In the genomic region with DNA sequence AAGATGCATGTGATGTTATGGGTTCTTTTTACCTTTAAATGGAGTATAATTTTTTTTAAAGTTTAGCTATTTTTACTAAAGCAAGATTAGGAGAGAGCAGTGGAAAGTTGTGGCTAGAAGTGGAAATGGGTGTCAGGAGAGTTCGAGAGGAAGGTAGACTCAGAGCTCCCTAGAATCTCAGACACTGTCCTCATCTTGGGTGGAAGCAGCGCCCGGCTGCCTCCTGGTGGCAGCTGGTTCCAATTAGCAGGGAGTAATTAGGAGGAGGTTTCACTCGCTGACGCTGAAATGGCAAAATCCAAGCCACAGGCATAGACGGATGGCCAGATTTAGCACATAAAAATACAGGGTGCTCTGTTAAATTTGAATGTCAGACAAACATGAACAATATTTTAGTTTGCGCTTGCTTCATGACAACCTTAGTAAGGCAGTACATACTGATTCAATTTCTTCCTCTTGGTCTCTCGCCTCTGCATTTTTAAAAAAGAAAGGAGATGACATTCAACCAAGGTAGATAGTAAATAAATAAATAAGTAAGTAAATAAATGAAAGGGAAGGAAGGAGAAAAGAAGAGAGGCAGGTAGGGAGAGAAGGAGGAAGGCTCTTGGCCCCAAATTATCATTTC, we compare ENCODE assay signal across 9 cellular contexts. TPM values are rescaled to one million over a fixed set of nuclear protein-coding genes. Genes with fewer than 3 reads are reported as not detected.
DNase-seq lines count a peak whose midpoint lies in the region; ATAC-seq and TF ChIP-seq lines count a peak whose summit lies in the region.
"Had no signal": no experiment of that assay in that cellular context is flagged by ENCODE, and none has a peak within 500 bp of the region (broad histone marks: within the 10 kb centered on the region; RNA-seq: fewer than 3 reads in every experiment).

No MANE protein-coding gene starts in this region.

- no peaks in the 10 kb centered on the region for H3K36me3 Mint-ChIP-seq in CD4-positive, alpha-beta T cell (ENCODE audit: low read depth)
- H3K36me3 Mint-ChIP-seq in endothelial cell (ENCODE audit: low read depth, unreplicated experiment) (no peaks in the 10 kb centered on the region), mesothelial cell of epicardium (no peaks in the 10 kb centered on the region)
- H3K36me3 Mint-ChIP-seq: IgD-negative memory B cell had no signal

- H3K27me3 ChIP-seq in CD4-positive, alpha-beta T cell (ENCODE audit: control insufficient read depth, insufficient read depth, low read length), result peaks cover 22% of the 10 kb centered on the region

- no peak overlapping the region for H3K4me3 Mint-ChIP-seq in CD4-positive, alpha-beta T cell
- H3K4me3 Mint-ChIP-seq in endothelial cell (ENCODE audit: unreplicated experiment) (no peak overlapping the region), mesothelial cell of epicardium (peak overlapping the region; percentile 28)
- H3K4me3 Mint-ChIP-seq: IgD-negative memory B cell had no signal

- DNase-seq in CD4-positive, alpha-beta T cell, result peak in 6 of 10 experiments; percentile 3 to 39 (median 6)
- DNase-seq in NCI-H1092 (lab: John Stamatoyannopoulos, UW) (peak; percentile 16), endothelial cell (ENCODE audit: low spot score) (peak; percentile 72), mesothelial cell of epicardium (ENCODE audit: low spot score in 2 of 2, unreplicated experiment in 2 of 2) (peak in 1 of 2 experiments; percentile 64), superior temporal gyrus (ENCODE audit: extremely low spot score) (peak; percentile 82)

- CTCF ChIA-PET in CD4-positive, alpha-beta T cell (lab: Charles Lee), result no interaction called here

- ATAC-seq in CD4-positive, alpha-beta T cell (ENCODE audit: poor library complexity), result no peak
- peak; percentile 82 for ATAC-seq in GM19351 (IDR thresholded peaks at IDR 0.05; ENCODE audit: unreplicated experiment)
- ATAC-seq in HG03108 (IDR thresholded peaks at IDR 0.05; ENCODE audit: unreplicated experiment), result no peak

- POLR2A ChIA-PET in CD4-positive, alpha-beta T cell (lab: Charles Lee), result no interaction called here

- peak; percentile 37 for TF ChIP-seq CTCF in CD4-positive, alpha-beta T cell (IDR thresholded peaks at IDR 0.05)
- TF ChIP-seq CTCF in VCaP (conservative IDR thresholded peaks at IDR 0.05), result peak; percentile 90
- peak; percentile 55 for TF ChIP-seq CTCF in endothelial cell (IDR thresholded peaks at IDR 0.05; ENCODE audit: unreplicated experiment)
- TF ChIP-seq CTCF in mesothelial cell of epicardium (IDR thresholded peaks at IDR 0.05; ENCODE audit: unreplicated experiment), result peak; percentile 34

- intact Hi-C loops in CD4-positive, alpha-beta T cell (cut with DNase I, micrococcal nuclease), result no loop called here

- peaks cover 54% of the 10 kb centered on the region for H3K27me3 Mint-ChIP-seq in CD4-positive, alpha-beta T cell
- H3K27me3 Mint-ChIP-seq in endothelial cell (ENCODE audit: unreplicated experiment) (no peaks in the 10 kb centered on the region), mesothelial cell of epicardium (ENCODE audit: low read depth) (peaks cover 24% of the 10 kb centered on the region)

- H3K9me3 Mint-ChIP-seq in CD4-positive, alpha-beta T cell, result no peaks in the 10 kb centered on the region
- no peaks in the 10 kb centered on the region for H3K9me3 Mint-ChIP-seq in endothelial cell (ENCODE audit: unreplicated experiment)
- H3K9me3 Mint-ChIP-seq in mesothelial cell of epicardium, result peaks cover 4% of the 10 kb centered on the region

- H3K27ac ChIP-seq in CD4-positive, alpha-beta T cell (ENCODE audit: low read depth, low read length), result no peak overlapping the region
- peak overlapping the region; percentile 70 for H3K27ac ChIP-seq in VCaP

- H3K27ac Mint-ChIP-seq in CD4-positive, alpha-beta T cell, result no peak overlapping the region
- H3K27ac Mint-ChIP-seq in endothelial cell (ENCODE audit: unreplicated experiment) (no peak overlapping the region), mesothelial cell of epicardium (no peak overlapping the region)
- H3K27ac Mint-ChIP-seq: IgD-negative memory B cell had no signal

- no peaks in the 10 kb centered on the region for H3K9me3 ChIP-seq in CD4-positive, alpha-beta T cell (ENCODE audit: control insufficient read depth, low read length)

- no peaks in the 10 kb centered on the region for H3K4me1 Mint-ChIP-seq in CD4-positive, alpha-beta T cell (ENCODE audit: low read depth)
- H3K4me1 Mint-ChIP-seq in endothelial cell (ENCODE audit: unreplicated experiment) (peaks cover 6% of the 10 kb centered on the region), mesothelial cell of epicardium (peaks cover 18% of the 10 kb centered on the region)
- H3K4me1 Mint-ChIP-seq: IgD-negative memory B cell had no signal

RNA-seq across cellular contexts. Expression of gene LGI1, which starts 58.5 kb away (rescaled TPM):
- total RNA-seq in CD4-positive, alpha-beta T cell, result not detected
- total RNA-seq in endothelial cell (ENCODE audit: unreplicated experiment) (0.26 TPM), mesothelial cell of epicardium (0.13 to 0.59 TPM in 2 of 3 replicates, not detected in the other)

Comparison
In these comparisons a context has a peak if more than half of its experiments do, and no peak if none do; other contexts are left out.
1. CTCF ChIP-seq: peak in every context shown above with its lines; median percentile 90 in VCaP; 55 in endothelial cell; 37 in CD4-positive, alpha-beta T cell; 34 in mesothelial cell of epicardium.